In genomic region chr19:43643326-43643725, GRCh38 we compare ENCODE assay signal across 1 cellular context.
TF ChIP-seq lines count a peak whose summit lies in the region.

No MANE protein-coding gene starts in this region.

TF ChIP-seq in HEK293, 187 proteins besides CTCF, POLR2A, EP300 and RAD21 (continued from another document):
- TF ChIP-seq PRDM10 (tag by site-specific recombination; IDR thresholded peaks at IDR 0.05): no peak
- TF ChIP-seq ZNF174 (tag by site-specific recombination; IDR thresholded peaks at IDR 0.05): no peak
- TF ChIP-seq ZNF792 (tag by site-specific recombination; IDR thresholded peaks at IDR 0.05): no peak
- no peak for TF ChIP-seq ZNF416 (tag by site-specific recombination; IDR thresholded peaks at IDR 0.05)
- TF ChIP-seq ZNF121 (tag by site-specific recombination; IDR thresholded peaks at IDR 0.05): no peak
- TF ChIP-seq ZNF510 (tag by site-specific recombination; IDR thresholded peaks at IDR 0.05; ENCODE audit: insufficient replicate concordance): no peak
- peak; percentile 57 for TF ChIP-seq ZNF341 (tag by site-specific recombination; IDR thresholded peaks at IDR 0.05; ENCODE audit: low read depth)
- TF ChIP-seq ZNF560 (tag by site-specific recombination; IDR thresholded peaks at IDR 0.05; ENCODE audit: borderline replicate concordance): no peak
- no peak for TF ChIP-seq ZNF555 (tag by site-specific recombination; conservative IDR thresholded peaks at IDR 0.05)
- TF ChIP-seq ZNF221 (tag by site-specific recombination; IDR thresholded peaks at IDR 0.05; ENCODE audit: borderline replicate concordance): no peak
- no peak for TF ChIP-seq ZNF362 (tag by site-specific recombination; IDR thresholded peaks at IDR 0.05)
- TF ChIP-seq ZXDB (tag by site-specific recombination; IDR thresholded peaks at IDR 0.05): no peak
- TF ChIP-seq ZNF629 (tag by site-specific recombination; IDR thresholded peaks at IDR 0.05): no peak
- TF ChIP-seq MEIS1 (CRISPR knock-in tag; IDR thresholded peaks at IDR 0.05; ENCODE audit: borderline replicate concordance): no peak
- 0 out of 2 replicates have a peak, but pooled peaks have one; percentile 20 for TF ChIP-seq ZNF398 (tag by site-specific recombination; IDR thresholded peaks at IDR 0.05)
- no peak for TF ChIP-seq FEZF1 (tag by site-specific recombination; IDR thresholded peaks at IDR 0.05)
- TF ChIP-seq ELK4 (IDR thresholded peaks at IDR 0.05; ENCODE audit: borderline replicate concordance, low read depth, low read length): no peak
- TF ChIP-seq KLF17 (tag by site-specific recombination; IDR thresholded peaks at IDR 0.05): peak; percentile 80
- no peak for TF ChIP-seq YY2 (tag by site-specific recombination; IDR thresholded peaks at IDR 0.05)
- no peak for TF ChIP-seq ZNF274 (IDR thresholded peaks at IDR 0.05; ENCODE audit: low read length)
- no peak for TF ChIP-seq ZNF274 (tag by site-specific recombination; IDR thresholded peaks at IDR 0.05; ENCODE audit: borderline replicate concordance)
- no peak for TF ChIP-seq YY1 (tag by site-specific recombination; IDR thresholded peaks at IDR 0.05)
- peak; percentile 87 for TF ChIP-seq SP7 (tag by site-specific recombination; IDR thresholded peaks at IDR 0.05)
- no peak for TF ChIP-seq SCRT2 (tag by site-specific recombination; IDR thresholded peaks at IDR 0.05)
- TF ChIP-seq ZNF488 (tag by site-specific recombination; IDR thresholded peaks at IDR 0.05): no peak
- no peak for TF ChIP-seq ZBTB20 (tag by site-specific recombination; IDR thresholded peaks at IDR 0.05)
- TF ChIP-seq ZNF600 (tag by site-specific recombination; IDR thresholded peaks at IDR 0.05): 0 out of 2 replicates have a peak, but pooled peaks have one; percentile 35
- TF ChIP-seq WT1 (tag by site-specific recombination; IDR thresholded peaks at IDR 0.05): peak; percentile 64
- no peak for TF ChIP-seq AEBP2 (tag by site-specific recombination; IDR thresholded peaks at IDR 0.05; ENCODE audit: borderline replicate concordance)
